8 cellular contexts compared by ENCODE assay signal in the genomic region with DNA sequence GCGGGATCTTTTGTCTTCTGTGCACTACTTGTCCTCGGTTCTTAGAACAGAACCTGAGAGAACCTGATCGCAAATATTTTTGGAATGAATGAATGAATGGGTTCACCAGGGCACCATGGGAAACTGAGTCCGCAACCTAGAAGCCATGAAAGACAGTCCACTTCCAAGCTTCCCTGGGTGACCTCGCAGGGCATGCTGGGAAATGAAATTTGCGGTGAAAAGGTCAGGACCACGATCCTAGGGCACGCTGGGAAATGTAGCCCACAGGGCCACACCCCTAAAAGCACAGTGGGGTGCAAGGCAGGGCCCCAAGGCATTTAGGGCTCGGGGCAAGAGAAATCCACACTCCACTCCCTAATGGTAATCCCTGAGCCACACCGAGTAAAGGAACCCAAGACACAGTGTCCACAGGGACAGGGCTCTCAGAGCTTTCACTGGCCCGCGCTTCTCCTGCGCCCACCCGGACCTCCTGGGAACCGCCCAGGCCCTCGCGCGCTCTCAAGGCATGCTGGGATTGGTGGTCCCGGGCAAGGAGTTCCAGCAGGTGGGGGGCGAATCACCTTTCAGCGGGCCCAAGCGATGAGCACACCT. TPM values are rescaled to one million over a fixed set of nuclear protein-coding genes. Genes with fewer than 3 reads are reported as not detected.
DNase-seq lines count a peak whose midpoint lies in the region; ATAC-seq and TF ChIP-seq lines count a peak whose summit lies in the region.

No MANE protein-coding gene starts in this region.

- peak overlapping the region; percentile 99 for H4K12ac ChIP-seq in trophoblast cell (ENCODE audit: low read depth, low read length)

- H3K14ac ChIP-seq in trophoblast cell (ENCODE audit: low read length): peak overlapping the region; percentile 79

- peak overlapping the region; percentile 89 for H2AFZ ChIP-seq in trophoblast cell (ENCODE audit: insufficient read depth, low read length, poor library complexity)

- H3K9ac ChIP-seq in HUES48 (ENCODE audit: low read depth, low read length) (peak overlapping the region; percentile 36), trophoblast cell (ENCODE audit: low read length) (no peak overlapping the region)

- H3K4me2 ChIP-seq in trophoblast cell (ENCODE audit: low read length): peak overlapping the region; percentile 68

- peak overlapping the region; percentile 80 for H2AK5ac ChIP-seq in trophoblast cell (ENCODE audit: low read length)

- H3K4ac ChIP-seq in trophoblast cell (ENCODE audit: low read depth, low read length): peak overlapping the region; percentile 60

- POLR2A ChIA-PET in AG04449 (lab: Yijun Ruan, JAX): interaction anchor here (1.0 to 1.7 kb wide), 3 partner anchors 289 to 655 kb away, joined by 3 to 6 read pairs (median 6); a partner anchor contains a TSS

- peak overlapping the region; percentile 15 for H2BK12ac ChIP-seq in trophoblast cell (ENCODE audit: low read length)

- WGBS in heart right ventricle, 2 donors: 15 to 17% methylated on average over 22 of the region's 22 CpGs
- no CpG with 5 or more reads among the region's 22 CpGs for WGBS in trophoblast cell (ENCODE audit: extremely low coverage, insufficient coverage, insufficient read length)

- H3K79me1 ChIP-seq in trophoblast cell (ENCODE audit: low read length): peaks cover 13% of the 10 kb centered on the region

- H3K4me1 ChIP-seq in HUES48 (ENCODE audit: control insufficient read depth, insufficient read depth, low read length) (peaks cover 6% of the 10 kb centered on the region; the same call in 1 of the 2 replicates), heart right ventricle (peaks cover 17 to 42% (median 35%) of the 10 kb centered on the region in 9 donors), trophoblast cell (ENCODE audit: control insufficient read depth in 1 of 2, insufficient read depth in 2 of 2, low read length in 2 of 2) (peaks cover 20 to 24% of the 10 kb centered on the region in 2 experiments)

- peak overlapping the region; percentile 92 to 98 for H3K27ac Mint-ChIP-seq in activated naive CD4-positive, alpha-beta T cell treated with anti-CD3 and anti-CD28 coated beads, Interleukin-2, amount 50 U/mL, for 72 hours

- peak overlapping the region; percentile 90 for H4K91ac ChIP-seq in trophoblast cell (ENCODE audit: low read depth, low read length)

- ATAC-seq in activated naive CD4-positive, alpha-beta T cell treated with anti-CD3 and anti-CD28 coated beads, Interleukin-2, amount 50 U/mL, for 72 hours: no peak
- ATAC-seq in heart right ventricle: peak in 7 of 8 donors; percentile 9 to 45 (median 16)

- no peak overlapping the region for H3K27ac ChIP-seq in HUES48 (ENCODE audit: low read depth, low read length)
- peak overlapping the region in 9 of 10 donors; percentile 51 to 98 (median 89) for H3K27ac ChIP-seq in heart right ventricle
- H3K27ac ChIP-seq in trophoblast cell (ENCODE audit: low read depth, low read length): peak overlapping the region; percentile 47

- H4K8ac ChIP-seq in trophoblast cell (ENCODE audit: low read depth, low read length): peak overlapping the region; percentile 97

- CTCF ChIA-PET in AG04449 (lab: Yijun Ruan, JAX): interaction anchor here (1.1 to 4.4 kb wide), 3 partner anchors 22 to 371 kb away, joined by 3 to 18 read pairs (median 9); no protein-coding TSS in a partner anchor

- H3K36me3 Mint-ChIP-seq in activated naive CD4-positive, alpha-beta T cell treated with anti-CD3 and anti-CD28 coated beads, Interleukin-2, amount 50 U/mL, for 72 hours: peaks cover 25% of the 10 kb centered on the region in 2 donors

- peak overlapping the region; percentile 29 for H3K18ac ChIP-seq in trophoblast cell (ENCODE audit: low read length)

- H3K9me3 ChIP-seq in HUES48 (ENCODE audit: control insufficient read depth, insufficient read depth, low read length) (no peaks in the 10 kb centered on the region), heart right ventricle (no peaks in the 10 kb centered on the region), trophoblast cell (ENCODE audit: insufficient read depth, low read depth, low read length) (no peaks in the 10 kb centered on the region)

- H2BK5ac ChIP-seq in trophoblast cell (ENCODE audit: low read depth, low read length, poor library complexity): peak overlapping the region; percentile 16

- no peaks in the 10 kb centered on the region for H3K27me3 ChIP-seq in HUES48 (ENCODE audit: control insufficient read depth, insufficient read depth, low read length)
- H3K27me3 ChIP-seq in heart right ventricle: no peaks in the 10 kb centered on the region
- H3K27me3 ChIP-seq in trophoblast cell (ENCODE audit: insufficient read depth, low read length): no peaks in the 10 kb centered on the region

- peaks cover 23% of the 10 kb centered on the region for H3K79me2 ChIP-seq in trophoblast cell (ENCODE audit: control insufficient read depth, insufficient read depth, low read length, poor library complexity)

- TF ChIP-seq CTCF in AG04449 (IDR thresholded peaks at IDR 0.05; ENCODE audit: insufficient read depth, low read length, missing control alignments) (no peak), heart right ventricle (IDR thresholded peaks at IDR 0.05) (no peak), GM10266 (IDR thresholded peaks at IDR 0.05; ENCODE audit: control insufficient read depth, insufficient read depth, low read depth, missing control alignments) (no peak)

- DNase-seq in AG04449 (ENCODE audit: low read depth, low spot score) (no peak), heart right ventricle (peak; percentile 52 to 77), trophoblast cell (no peak), GM10266 (ENCODE audit: extremely low spot score) (no peak), NCI-H2029 treated with DMSO at 0.1 percent for 48 hours (lab: John Stamatoyannopoulos, UW) (no peak), NCI-H1105 (lab: John Stamatoyannopoulos, UW) (no peak)
- DNase-seq in activated naive CD4-positive, alpha-beta T cell treated with anti-CD3 and anti-CD28 coated beads, Interleukin-2, amount 50 U/mL, for 72 hours (ENCODE audit: low spot score in 2 of 2): no peak

- H3K4me3 ChIP-seq in AG04449 (ENCODE audit: low read depth, low read length): peak overlapping the region; percentile 69
- peak overlapping the region; percentile 74 for H3K4me3 ChIP-seq in HUES48 (ENCODE audit: low read depth, low read length)
- peak overlapping the region in 9 of 10 donors; percentile 52 to 100 (median 88) for H3K4me3 ChIP-seq in heart right ventricle
- H3K4me3 ChIP-seq in trophoblast cell (ENCODE audit: low read depth, low read length): peak overlapping the region; percentile 41

- peak overlapping the region; percentile 61 for H2BK120ac ChIP-seq in trophoblast cell (ENCODE audit: insufficient read depth, low read length, poor library complexity)

- intact Hi-C loops in heart right ventricle (cut with DNase I): loop anchor here in 1 of 10 donors (10.0 kb wide), 1 partner anchor 54 kb away; a partner anchor contains a TSS

- no peaks in the 10 kb centered on the region for H3K36me3 ChIP-seq in HUES48 (ENCODE audit: control insufficient read depth, insufficient read depth, low read length)
- H3K36me3 ChIP-seq in heart right ventricle: no peaks in the 10 kb centered on the region
- peaks cover 0 to 2% of the 10 kb centered on the region in 2 experiments for H3K36me3 ChIP-seq in trophoblast cell (ENCODE audit: control insufficient read depth in 1 of 2, insufficient read depth in 2 of 2, low read length in 2 of 2)

- H3K9me3 Mint-ChIP-seq in activated naive CD4-positive, alpha-beta T cell treated with anti-CD3 and anti-CD28 coated beads, Interleukin-2, amount 50 U/mL, for 72 hours: no peaks in the 10 kb centered on the region

- H3K23ac ChIP-seq in trophoblast cell (ENCODE audit: low read length): no peak overlapping the region

RNA-seq across cellular contexts. Expression of a gene that starts 1.1 kb away (rescaled TPM):
- 10 to 100 TPM; 52.7 to 76.5 TPM for total RNA-seq in activated naive CD4-positive, alpha-beta T cell treated with anti-CD3 and anti-CD28 coated beads, Interleukin-2, amount 50 U/mL, for 72 hours
- total RNA-seq in heart right ventricle: 100 to 1,000 TPM; 134 to 242 (median 193) TPM
- polyA plus RNA-seq in heart right ventricle: 100 to 1,000 TPM; 223 to 283 TPM
- 65.1 and 65.9 TPM in 2 replicates for polyA plus RNA-seq in trophoblast cell (2013)

RNA-seq across cellular contexts. Expression of a gene that starts 30.5 kb away (rescaled TPM):
- 1 to 10 TPM in 1 of 2 donors, not detected in 1; 1.3 TPM for total RNA-seq in activated naive CD4-positive, alpha-beta T cell treated with anti-CD3 and anti-CD28 coated beads, Interleukin-2, amount 50 U/mL, for 72 hours
- total RNA-seq in heart right ventricle: 100 to 1,000 TPM in 5 of 10 donors, 10 to 100 TPM in 5; 19.7 to 234 (median 97.1) TPM
- polyA plus RNA-seq in heart right ventricle: 100 to 1,000 TPM in 1 of 2 donors, 10 to 100 TPM in 1; 32.3 to 721 TPM
- 8.9 and 10.6 TPM in 2 replicates for polyA plus RNA-seq in trophoblast cell (2013)

RNA-seq across cellular contexts. Expression of a gene that starts 39.0 kb away (rescaled TPM):
- total RNA-seq in activated naive CD4-positive, alpha-beta T cell treated with anti-CD3 and anti-CD28 coated beads, Interleukin-2, amount 50 U/mL, for 72 hours: not detected
- total RNA-seq in heart right ventricle: over 10,000 TPM in 4 of 10 donors, 1,000 to 10,000 TPM in 6; 3,000 to 12,900 (median 9,464) TPM
- over 10,000 TPM in 1 of 2 donors, 1,000 to 10,000 TPM in 1; 4,629 to 45,177 TPM for polyA plus RNA-seq in heart right ventricle
- 0.05 and 0.33 TPM in 2 replicates for polyA plus RNA-seq in trophoblast cell (2013)

RNA-seq across cellular contexts. Expression of a gene that starts 42.8 kb away (rescaled TPM):
- total RNA-seq in activated naive CD4-positive, alpha-beta T cell treated with anti-CD3 and anti-CD28 coated beads, Interleukin-2, amount 50 U/mL, for 72 hours: 1 to 10 TPM; 1.2 to 2.6 TPM
- total RNA-seq in heart right ventricle: 1 to 10 TPM in 5 of 10 donors, under 1 TPM in 4, not detected in 1; 0.53 to 2.7 (median 1.1) TPM
- polyA plus RNA-seq in heart right ventricle: 1 to 10 TPM; 3.7 to 7.9 TPM
- polyA plus RNA-seq in trophoblast cell (2013): 188 and 197 TPM in 2 replicates

RNA-seq across cellular contexts. Expression of a gene that starts 47.9 kb away (rescaled TPM):
- total RNA-seq in activated naive CD4-positive, alpha-beta T cell treated with anti-CD3 and anti-CD28 coated beads, Interleukin-2, amount 50 U/mL, for 72 hours: under 1 TPM; 0.55 to 0.95 TPM
- total RNA-seq in heart right ventricle: 1 to 10 TPM in 8 of 10 donors, under 1 TPM in 2; 0.37 to 3.9 (median 2.4) TPM
- 1 to 10 TPM; 1.2 to 5.9 TPM for polyA plus RNA-seq in heart right ventricle
- polyA plus RNA-seq in trophoblast cell (2013): 0.44 and 0.53 TPM in 2 replicates

Comparison
In these comparisons a context has a peak if more than half of its experiments do, and no peak if none do; other contexts are left out.
1. DNase-seq: peak in heart right ventricle (2 of 2); none in AG04449 (single experiment), activated naive CD4-positive, alpha-beta T cell treated with anti-CD3 and anti-CD28 coated beads, Interleukin-2, amount 50 U/mL, for 72 hours (0 of 2), trophoblast cell (0 of 2), GM10266 (single experiment), NCI-H2029 treated with DMSO at 0.1 percent for 48 hours (single experiment) and NCI-H1105 (single experiment).
2. ATAC-seq: peak in heart right ventricle (7 of 8); none in activated naive CD4-positive, alpha-beta T cell treated with anti-CD3 and anti-CD28 coated beads, Interleukin-2, amount 50 U/mL, for 72 hours (0 of 2).
3. RNA of a gene that starts 30.5 kb away (total RNA-seq): 19.7 to 234 TPM in heart right ventricle; 1.3 TPM in activated naive CD4-positive, alpha-beta T cell treated with anti-CD3 and anti-CD28 coated beads, Interleukin-2, amount 50 U/mL, for 72 hours; every median in the first group is over 4 times any median in the second.
4. RNA of a gene that starts 39.0 kb away (total RNA-seq): 3,000 to 12,900 TPM in heart right ventricle; not detected in activated naive CD4-positive, alpha-beta T cell treated with anti-CD3 and anti-CD28 coated beads, Interleukin-2, amount 50 U/mL, for 72 hours; every median in the first group is over 1,000 times any median in the second.
5. Peak in every context shown above with its lines, with median percentiles within 50 percentile points of each other: H3K4me3 ChIP-seq.